8 cellular contexts compared by ENCODE assay signal in genomic region chr22:24421428-24421931, GRCh38. TPM values are rescaled to one million over a fixed set of nuclear protein-coding genes. Genes with fewer than 3 reads are reported as not detected.
DNase-seq lines count a peak whose midpoint lies in the region; ATAC-seq and TF ChIP-seq lines count a peak whose summit lies in the region.

No MANE protein-coding gene starts in this region.

- H3K27me3 Mint-ChIP-seq in naive B cell: peaks cover 0 to 4% (median 0%) of the 10 kb centered on the region in 3 donors

- peak overlapping the region in 6 of 8 donors; percentile 49 to 90 (median 80) for H3K4me3 Mint-ChIP-seq in naive B cell

- H3K27me3 ChIP-seq in effector memory CD4-positive, alpha-beta T cell (replicated peaks; ENCODE audit: control insufficient read depth, insufficient read depth, low read length, poor library complexity, severe bottlenecking): no peaks in the 10 kb centered on the region

- H3K9me3 ChIP-seq in effector memory CD4-positive, alpha-beta T cell (ENCODE audit: control insufficient read depth, low read length): no peaks in the 10 kb centered on the region

- H3K4me1 ChIP-seq in effector memory CD4-positive, alpha-beta T cell (ENCODE audit: control insufficient read depth, insufficient read depth, low read length, poor library complexity, severe bottlenecking): peaks cover 14% of the 10 kb centered on the region

- H3K36me3 Mint-ChIP-seq in naive B cell: no peaks in the 10 kb centered on the region

- no peaks in the 10 kb centered on the region for H3K36me3 ChIP-seq in effector memory CD4-positive, alpha-beta T cell (ENCODE audit: control insufficient read depth, insufficient read depth, low read length)

- H3K9me3 Mint-ChIP-seq in naive B cell: no peaks in the 10 kb centered on the region

- peaks cover 21 to 26% (median 23%) of the 10 kb centered on the region in 3 donors for H3K4me1 Mint-ChIP-seq in naive B cell

- H3K27ac ChIP-seq in effector memory CD4-positive, alpha-beta T cell (ENCODE audit: insufficient read depth, low read length, poor library complexity, severe bottlenecking): no peak overlapping the region

- TF ChIP-seq CTCF in NB4 (IDR thresholded peaks at IDR 0.05; ENCODE audit: low read depth, low read length): peak; percentile 29

- H3K4me3 ChIP-seq in NB4 (ENCODE audit: low read depth, low read length): no peak overlapping the region
- H3K4me3 ChIP-seq in effector memory CD4-positive, alpha-beta T cell (ENCODE audit: insufficient read depth, low read depth, low read length, poor library complexity, severe bottlenecking): no peak overlapping the region

- no peak for TF ChIP-seq POLR2A in NB4 (IDR thresholded peaks at IDR 0.05; ENCODE audit: extremely low read depth, insufficient read length)

- H3K27ac Mint-ChIP-seq in naive B cell: peak overlapping the region in 3 of 6 donors; percentile 75 to 89 (median 76)

- DNase-seq in NCI-H1436 (lab: John Stamatoyannopoulos, UW): peak; percentile 10
- no peak for DNase-seq in NCI-H1436 treated with DMSO at 0.1 percent for 48 hours (lab: John Stamatoyannopoulos, UW)
- peak; percentile 44 for DNase-seq in NB4 (ENCODE audit: low read depth)
- peak; percentile 44 for DNase-seq in activated naive CD4-positive, alpha-beta T cell treated with anti-CD3 and anti-CD28 coated beads, Interleukin-2, amount 50 U/mL, for 16 hours
- DNase-seq in naive B cell: peak; percentile 54
- no peak for DNase-seq in effector memory CD4-positive, alpha-beta T cell
- no peak for DNase-seq in occipital lobe (lab: John Stamatoyannopoulos, UW)
- DNase-seq in amniotic stem cell (lab: John Stamatoyannopoulos, UW): no peak

- ATAC-seq in naive B cell (ENCODE audit: low read depth in 2 of 2): peak; percentile 61 to 66

RNA-seq across cellular contexts. Expression of gene ADORA2A, which starts 5.9 kb away (rescaled TPM):
- 10 to 100 TPM; 43.9 to 79.9 (median 52.5) TPM for polyA plus RNA-seq in naive B cell (ENCODE audit: low read depth in 6 of 6)
- total RNA-seq in occipital lobe: 8.0 TPM

Comparison
In these comparisons a context has a peak if more than half of its experiments do, and no peak if none do; other contexts are left out.
1. DNase-seq: peak in NCI-H1436 (single experiment), NB4 (single experiment), activated naive CD4-positive, alpha-beta T cell treated with anti-CD3 and anti-CD28 coated beads, Interleukin-2, amount 50 U/mL, for 16 hours (single experiment) and naive B cell (single experiment); none in NCI-H1436 treated with DMSO at 0.1 percent for 48 hours (single experiment), effector memory CD4-positive, alpha-beta T cell (0 of 3), occipital lobe (single experiment) and amniotic stem cell (single experiment).